ENCODE assay signal across 14 cellular contexts in genomic region chr22:29003975-29004646, GRCh38. TPM values are rescaled to one million over a fixed set of nuclear protein-coding genes. Genes with fewer than 3 reads are reported as not detected.
DNase-seq lines count a peak whose midpoint lies in the region; ATAC-seq and TF ChIP-seq lines count a peak whose summit lies in the region.
"Had no signal": no experiment of that assay in that cellular context is flagged by ENCODE, and none has a peak within 500 bp of the region (broad histone marks: within the 10 kb centered on the region; RNA-seq: fewer than 3 reads in every experiment).

No MANE protein-coding gene starts in this region.

- H3K36me3 Mint-ChIP-seq in T-helper 17 cell (ENCODE audit: low read depth): no peaks in the 10 kb centered on the region
- H3K36me3 Mint-ChIP-seq in activated naive CD8-positive, alpha-beta T cell treated with anti-CD3 and anti-CD28 coated beads for 36 hours: no peaks in the 10 kb centered on the region
- H3K36me3 Mint-ChIP-seq: activated naive CD4-positive, alpha-beta T cell treated with anti-CD3 and anti-CD28 coated beads, Interleukin-2, amount 10 ng/mL, durations not matched to agents 7 days and 5 days had no signal

- H3K27ac ChIP-seq in HUES48 (ENCODE audit: low read depth, low read length): peak overlapping the region; percentile 96
- no peak overlapping the region for H3K27ac ChIP-seq in foreskin keratinocyte
- H3K27ac ChIP-seq in sigmoid colon: peak overlapping the region; percentile 37 to 71 (median 50)
- H3K27ac ChIP-seq: spleen had no signal

- peaks cover 4% of the 10 kb centered on the region for H3K4me1 Mint-ChIP-seq in T-helper 17 cell
- peaks cover 7% of the 10 kb centered on the region for H3K4me1 Mint-ChIP-seq in activated naive CD8-positive, alpha-beta T cell treated with anti-CD3 and anti-CD28 coated beads for 36 hours

- H3K4me1 ChIP-seq in HUES48 (ENCODE audit: control insufficient read depth, insufficient read depth, low read length) (peaks cover 50% of the 10 kb centered on the region), foreskin keratinocyte (peaks cover 5% of the 10 kb centered on the region), sigmoid colon (peaks cover 0 to 18% (median 13%) of the 10 kb centered on the region in 4 donors)

- no peak for TF ChIP-seq EP300 in sigmoid colon (IDR thresholded peaks at IDR 0.05)

- 21 to 67% methylated on average over 9 of the region's 9 CpGs for WGBS in sigmoid colon, 2 donors

- DNase-seq in NCI-H748 treated with DMSO at 0.1 percent for 48 hours (lab: John Stamatoyannopoulos, UW) (peak; percentile 2), foreskin keratinocyte (peak; percentile 8 to 18), sigmoid colon (no peak), T-helper 17 cell (no peak)
- no peak for DNase-seq in activated naive CD8-positive, alpha-beta T cell treated with anti-CD3 and anti-CD28 coated beads for 36 hours
- DNase-seq: activated CD4-positive, alpha-beta T cell treated with anti-CD3 and anti-CD28 coated beads for 1 hour; activated naive CD4-positive, alpha-beta T cell treated with anti-CD3 and anti-CD28 coated beads, Interleukin-2, amount 10 ng/mL, durations not matched to agents 7 days and 5 days; KBM-7; spleen had no signal

- peaks cover 16% of the 10 kb centered on the region for H3K27me3 Mint-ChIP-seq in T-helper 17 cell
- H3K27me3 Mint-ChIP-seq in activated naive CD8-positive, alpha-beta T cell treated with anti-CD3 and anti-CD28 coated beads for 36 hours: peaks cover 61% of the 10 kb centered on the region

- no peak overlapping the region for H3K4me3 Mint-ChIP-seq in T-helper 17 cell
- H3K4me3 Mint-ChIP-seq in activated naive CD8-positive, alpha-beta T cell treated with anti-CD3 and anti-CD28 coated beads for 36 hours: no peak overlapping the region
- H3K4me3 Mint-ChIP-seq: activated naive CD4-positive, alpha-beta T cell treated with anti-CD3 and anti-CD28 coated beads, Interleukin-2, amount 10 ng/mL, durations not matched to agents 7 days and 5 days; stimulated activated naive CD8-positive, alpha-beta T cell treated with anti-CD3 and anti-CD28 coated beads, Interleukin-15, Interleukin-2, amounts not matched to agents 100 ng/mL and 50 ng/mL, for 24 hours had no signal

- no peak for ATAC-seq in foreskin keratinocyte
- no peak for ATAC-seq in GM18517 (IDR thresholded peaks at IDR 0.05; ENCODE audit: unreplicated experiment)
- no peak for ATAC-seq in T-helper 17 cell

- H3K9me3 Mint-ChIP-seq in activated naive CD8-positive, alpha-beta T cell treated with anti-CD3 and anti-CD28 coated beads for 36 hours: no peaks in the 10 kb centered on the region
- H3K9me3 Mint-ChIP-seq: activated naive CD4-positive, alpha-beta T cell treated with anti-CD3 and anti-CD28 coated beads, Interleukin-2, amount 10 ng/mL, durations not matched to agents 7 days and 5 days; stimulated activated naive CD8-positive, alpha-beta T cell treated with anti-CD3 and anti-CD28 coated beads, Interleukin-15, Interleukin-2, amounts not matched to agents 100 ng/mL and 50 ng/mL, for 24 hours had no signal

- intact Hi-C loops in sigmoid colon (cut with DNase I): no loop called here

- H3K4me3 ChIP-seq in HUES48 (ENCODE audit: low read depth, low read length) (peak overlapping the region; percentile 36), sigmoid colon (no peak overlapping the region)

- no peak for TF ChIP-seq POLR2A in sigmoid colon (IDR thresholded peaks at IDR 0.05)

- no peaks in the 10 kb centered on the region for H3K9me3 ChIP-seq in HUES48 (ENCODE audit: control insufficient read depth, insufficient read depth, low read length)
- no peaks in the 10 kb centered on the region for H3K9me3 ChIP-seq in sigmoid colon
- no peaks in the 10 kb centered on the region for H3K9me3 ChIP-seq in T-helper 17 cell (ENCODE audit: control insufficient read depth, low read length, poor library complexity, severe bottlenecking)
- H3K9me3 ChIP-seq: spleen had no signal

- H3K27me3 ChIP-seq in HUES48 (ENCODE audit: control insufficient read depth, insufficient read depth, low read length): no peaks in the 10 kb centered on the region
- H3K27me3 ChIP-seq in foreskin keratinocyte: no peaks in the 10 kb centered on the region
- no peaks in the 10 kb centered on the region for H3K27me3 ChIP-seq in sigmoid colon

- H3K9ac ChIP-seq in HUES48 (ENCODE audit: low read depth, low read length): no peak overlapping the region

- no peaks in the 10 kb centered on the region for H3K36me3 ChIP-seq in HUES48 (ENCODE audit: control insufficient read depth, insufficient read depth, low read length)
- no peaks in the 10 kb centered on the region for H3K36me3 ChIP-seq in sigmoid colon
- H3K36me3 ChIP-seq: spleen had no signal

- no peak overlapping the region for H3K27ac Mint-ChIP-seq in T-helper 17 cell
- H3K27ac Mint-ChIP-seq in activated naive CD8-positive, alpha-beta T cell treated with anti-CD3 and anti-CD28 coated beads for 36 hours: no peak overlapping the region
- H3K27ac Mint-ChIP-seq: activated naive CD4-positive, alpha-beta T cell treated with anti-CD3 and anti-CD28 coated beads, Interleukin-2, amount 10 ng/mL, durations not matched to agents 7 days and 5 days; stimulated activated naive CD8-positive, alpha-beta T cell treated with anti-CD3 and anti-CD28 coated beads, Interleukin-15, Interleukin-2, amounts not matched to agents 100 ng/mL and 50 ng/mL, for 24 hours had no signal

- TF ChIP-seq CTCF in foreskin keratinocyte (conservative IDR thresholded peaks at IDR 0.05): no peak
- no peak for TF ChIP-seq CTCF in sigmoid colon (IDR thresholded peaks at IDR 0.05)

RNA-seq across cellular contexts. Expression of gene C22orf31, which starts 57.5 kb away (rescaled TPM):
- total RNA-seq in foreskin keratinocyte (not detected in 2 replicates), sigmoid colon (not detected), T-helper 17 cell (not detected)
- polyA plus RNA-seq in foreskin keratinocyte (not detected in 2 replicates), sigmoid colon (under 1 TPM in 1 of 3 donors, not detected in 2; 0.60 TPM)
- not detected for total RNA-seq in activated naive CD8-positive, alpha-beta T cell treated with anti-CD3 and anti-CD28 coated beads for 36 hours
- total RNA-seq: RPMI7951, spleen had no signal
- polyA plus RNA-seq: liver, spleen had no signal

Comparison
In these comparisons a context has a peak if more than half of its experiments do, and no peak if none do; other contexts are left out.
1. DNase-seq: peak in NCI-H748 treated with DMSO at 0.1 percent for 48 hours (single experiment) and foreskin keratinocyte (2 of 2); none in sigmoid colon (single experiment), T-helper 17 cell (0 of 3) and activated naive CD8-positive, alpha-beta T cell treated with anti-CD3 and anti-CD28 coated beads for 36 hours (single experiment).